22 cellular contexts compared by ENCODE assay signal in genomic region chr5:42522783-42523182, GRCh38.
"Had no signal": no experiment of that assay in that cellular context is flagged by ENCODE, and none has a peak within 500 bp of the region (broad histone marks: within the 10 kb centered on the region; RNA-seq: fewer than 3 reads in every experiment).

No MANE protein-coding gene starts in this region.

- H3K36me3 ChIP-seq: ascending aorta, pancreas, prostate gland, upper lobe of left lung, vagina had no signal

- H3K27me3 ChIP-seq: ascending aorta, pancreas, upper lobe of left lung, vagina had no signal

- H3K4me1 ChIP-seq: pancreas had no signal

- ATAC-seq: esophagus mucosa; naive thymus-derived CD4-positive, alpha-beta T cell; pancreas had no signal

- H3K9me3 ChIP-seq: ascending aorta, pancreas, prostate gland, upper lobe of left lung, vagina had no signal

- H3K4me3 ChIP-seq: ascending aorta, pancreas, prostate gland, upper lobe of left lung, vagina had no signal

- H3K27ac ChIP-seq: ascending aorta, pancreas, prostate gland, upper lobe of left lung, vagina had no signal

- DNase-seq: activated CD4-positive, alpha-beta memory T cell treated with anti-CD3 and anti-CD28 coated beads for 36 hours; activated CD4-positive, alpha-beta T cell treated with anti-CD3 and anti-CD28 coated beads, Interleukin-2, amount 10 ng/mL, durations not matched to agents 24 days and 14 days; activated CD4-positive, CD25-positive, alpha-beta regulatory T cell treated with anti-CD3 and anti-CD28 coated beads, Interleukin-2, amount 50 U/mL, for 72 hours; activated CD8-positive, alpha-beta memory T cell treated with anti-CD3 and anti-CD28 coated beads, Interleukin-2, amount 50 U/mL, for 4 hours; activated gamma-delta T cell; activated naive CD4-positive, alpha-beta T cell treated with anti-CD3 and anti-CD28 coated beads, Interleukin-2, amount 10 ng/mL, durations not matched to agents 7 days and 5 days; activated naive CD8-positive, alpha-beta T cell treated with anti-CD3 and anti-CD28 coated beads, Interleukin-2, amount 10 ng/mL, durations not matched to agents 7 days and 5 days; activated T-cell treated with anti-CD3 and anti-CD28 coated beads, Interleukin-2, amount 50 U/mL, for 1 hour; head of caudate nucleus; hippocampal formation; midbrain; naive thymus-derived CD4-positive, alpha-beta T cell; pancreas; stimulated activated CD4-positive, alpha-beta T cell treated with anti-CD3 and anti-CD28 coated beads, Interleukin-15, amount 100 ng/mL, for 24 hours; stimulated activated CD4-positive, alpha-beta T cell treated with anti-CD3 and anti-CD28 coated beads, Interleukin-2, amount 100 ng/mL, for 24 hours; stimulated activated naive CD4-positive, alpha-beta T cell treated with Interleukin-2 at 50 U/mL for 16 hours; T-helper 1 cell; upper lobe of left lung had no signal
